9 cellular contexts compared by ENCODE assay signal in the genomic region with DNA sequence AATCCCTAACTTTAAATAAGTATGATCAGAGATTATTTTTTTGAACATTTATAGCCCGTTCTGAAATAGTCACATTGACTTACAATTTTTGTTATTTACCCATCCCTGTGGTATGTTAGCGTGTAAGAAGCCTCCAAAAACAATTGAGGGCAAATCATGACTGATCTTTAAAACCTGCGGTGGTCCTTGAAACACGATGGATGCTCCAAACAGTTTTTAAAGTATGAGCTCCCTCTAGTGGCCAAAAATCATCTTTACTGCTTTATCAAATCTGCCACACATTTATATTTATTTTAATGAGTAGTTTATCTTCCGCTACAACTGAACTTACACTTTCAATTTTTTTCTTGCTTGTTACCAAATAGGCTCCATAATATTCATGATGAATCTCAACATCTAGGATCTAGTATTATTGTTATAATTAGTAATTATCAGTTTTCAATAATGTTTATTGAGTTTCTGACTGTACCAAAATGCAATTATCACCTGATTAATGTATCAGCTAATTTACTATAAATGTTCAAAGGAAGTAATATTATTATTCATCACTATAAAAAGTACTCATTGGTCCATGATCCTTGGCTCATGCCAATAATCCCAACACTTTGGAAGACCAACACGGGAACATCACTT. TPM values are rescaled to one million over a fixed set of nuclear protein-coding genes. Genes with fewer than 3 reads are reported as not detected.
DNase-seq lines count a peak whose midpoint lies in the region; ATAC-seq, FAIRE-seq and TF ChIP-seq lines count a peak whose summit lies in the region.
"Had no signal": no experiment of that assay in that cellular context is flagged by ENCODE, and none has a peak within 500 bp of the region (broad histone marks: within the 10 kb centered on the region; RNA-seq: fewer than 3 reads in every experiment).

No MANE protein-coding gene starts in this region.

- H3K36me3 Mint-ChIP-seq in brain = no peaks in the 10 kb centered on the region

- peaks cover 5% of the 10 kb centered on the region for H3K27me3 Mint-ChIP-seq in brain

- FAIRE-seq in GM12892 (lab: Jason Lieb, UNC) (peak; percentile 65), urothelium cell line (lab: Jason Lieb, UNC) (no peak)

- TF ChIP-seq CTCF in HL-60 (IDR thresholded peaks at IDR 0.05; ENCODE audit: insufficient read depth, low read length) = peak; percentile 48
- peak; percentile 78 to 87 for TF ChIP-seq CTCF in brain (conservative IDR thresholded peaks at IDR 0.05)

- H3K27ac ChIP-seq in HL-60 (replicated peaks) = no peak overlapping the region
- H3K27ac ChIP-seq: epithelial cell of prostate had no signal

- in situ Hi-C loops in ACHN (cut with HindIII; ENCODE audit: low pct_ligation_motif_present, low pct_unique_long_range_greater_than_20kb, low sequenced_read_pairs) = no loop called here

- no peaks in the 10 kb centered on the region for H3K27me3 ChIP-seq in HL-60 (ENCODE audit: insufficient read depth, poor library complexity, severe bottlenecking)

- no peak overlapping the region for H3K4me3 ChIP-seq in HL-60 (replicated peaks; ENCODE audit: insufficient read depth, low read length)

- TF ChIP-seq POLR2A in GM12892 (IDR thresholded peaks at IDR 0.05; ENCODE audit: low read depth, low read length) = no peak

- peak overlapping the region in 1 of 5 experiments; percentile 24 for H3K27ac Mint-ChIP-seq in brain

- H3K4me1 Mint-ChIP-seq in brain = peaks cover 18% of the 10 kb centered on the region

- no peak for ATAC-seq in HG02852 (IDR thresholded peaks at IDR 0.05; ENCODE audit: unreplicated experiment)

- H3K4me3 Mint-ChIP-seq in brain = peak overlapping the region in 1 of 5 experiments; percentile 22

- DNase-seq in ACHN = peak; percentile 60
- DNase-seq in GM12892 (ENCODE audit: insufficient read length) = peak; percentile 19
- peak; percentile 1 to 26 for DNase-seq in HL-60 (ENCODE audit: low read depth in 1 of 2, low spot score in 1 of 2)
- DNase-seq in NCI-H526 treated with DMSO at 0.1 percent for 48 hours (lab: John Stamatoyannopoulos, UW) = peak; percentile 24
- peak; percentile 81 for DNase-seq in left kidney (ENCODE audit: low read depth, low spot score)
- DNase-seq in urothelium cell line (ENCODE audit: low spot score) = peak; percentile 26

- peaks cover 0 to 18% (median 9%) of the 10 kb centered on the region in 5 experiments for H3K9me3 Mint-ChIP-seq in brain

RNA-seq across cellular contexts. Expression of a gene that starts 52.2 kb away (rescaled TPM):
- 78.9 TPM for polyA plus RNA-seq in GM12892 (2012; ENCODE audit: missing spikeins)
- polyA plus RNA-seq in brain (ENCODE audit: insufficient read depth, low read depth, low replicate concordance) = 150 TPM

Comparison
In these comparisons a context has a peak if more than half of its experiments do, and no peak if none do; other contexts are left out.
1. DNase-seq: peak in every context shown above with its lines; median percentile 81 in left kidney; 60 in ACHN; 26 in urothelium cell line; 24 in NCI-H526 treated with DMSO at 0.1 percent for 48 hours; 19 in GM12892; 14 in HL-60.